15 cellular contexts compared by ENCODE assay signal in the genomic region with DNA sequence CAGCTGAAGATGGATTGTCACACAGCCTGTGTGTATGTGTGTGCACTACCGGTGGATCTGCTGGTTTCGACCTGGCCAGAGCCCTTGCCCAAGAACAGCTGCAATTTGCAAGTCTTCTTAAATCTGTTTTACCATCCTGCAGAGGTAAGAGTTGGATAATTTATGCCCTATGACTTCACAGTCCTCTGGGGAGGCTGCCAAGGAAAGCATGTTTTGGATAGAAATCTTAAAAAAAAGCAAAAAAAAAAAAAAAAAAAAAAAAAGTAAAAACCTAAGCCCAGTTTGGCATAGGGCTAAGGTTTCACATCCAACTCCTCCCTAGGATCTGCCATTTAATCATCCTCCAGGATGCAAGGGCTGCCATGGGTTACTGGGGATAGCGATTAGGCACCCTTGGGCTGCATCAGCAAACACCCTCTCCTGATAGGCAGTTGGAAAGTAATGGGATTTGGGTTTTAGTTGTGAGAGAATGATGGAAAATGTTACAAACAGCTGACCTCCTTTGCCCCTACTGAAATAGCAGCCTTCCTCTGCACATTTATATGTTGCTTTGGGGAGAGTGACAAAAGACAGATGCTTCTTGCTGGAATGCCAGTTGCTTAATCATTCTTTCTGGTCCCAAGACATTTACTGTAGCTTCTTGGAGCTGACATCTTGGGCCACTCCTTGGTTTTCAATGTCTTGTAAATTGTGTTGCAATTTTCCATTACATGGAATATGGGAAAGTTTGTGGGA. TPM values are rescaled to one million over a fixed set of nuclear protein-coding genes. Genes with fewer than 3 reads are reported as not detected.
DNase-seq lines count a peak whose midpoint lies in the region; ATAC-seq, FAIRE-seq and TF ChIP-seq lines count a peak whose summit lies in the region.
"Had no signal": no experiment of that assay in that cellular context is flagged by ENCODE, and none has a peak within 500 bp of the region (broad histone marks: within the 10 kb centered on the region; RNA-seq: fewer than 3 reads in every experiment).

No MANE protein-coding gene starts in this region.

- H3K9me2 ChIP-seq in hepatocyte (replicated peaks; ENCODE audit: insufficient read depth), result no peaks in the 10 kb centered on the region

- peak; percentile 4 for FAIRE-seq in GM19239 (lab: Jason Lieb, UNC)

- no peaks in the 10 kb centered on the region for H3K79me2 ChIP-seq in hepatocyte

- no peaks in the 10 kb centered on the region for H3K9me3 Mint-ChIP-seq in activated naive CD4-positive, alpha-beta T cell treated with anti-CD3 and anti-CD28 coated beads, Interleukin-2, amount 50 U/mL, for 72 hours
- H3K9me3 Mint-ChIP-seq: activated T-helper 1 cell treated with anti-CD3 and anti-CD28 coated beads, Interleukin-12 subunit alpha, Interleukin-12 subunit beta, Interleukin-2, Interleukin-4 antibody, amounts not matched to agents 30 ng/mL and 10 ng/mL and 1 ng/mL, durations not matched to agents 14 hours and 24 hours and 36 hours; natural killer cell had no signal

- TF ChIP-seq CTCF in hepatocyte (IDR thresholded peaks at IDR 0.05; ENCODE audit: poor library complexity), result no peak

- no peak overlapping the region for H2AFZ ChIP-seq in hepatocyte

- H3K4me1 ChIP-seq in hepatocyte (ENCODE audit: insufficient read depth), result peaks cover 16% of the 10 kb centered on the region

- H3K27ac ChIP-seq in hepatocyte, result peak overlapping the region; percentile 74
- H3K27ac ChIP-seq: foreskin keratinocyte had no signal

- peak overlapping the region; percentile 25 for H3K4me2 ChIP-seq in hepatocyte

- H3K27ac Mint-ChIP-seq in activated naive CD4-positive, alpha-beta T cell treated with anti-CD3 and anti-CD28 coated beads, Interleukin-2, amount 50 U/mL, for 72 hours, result no peak overlapping the region
- H3K27ac Mint-ChIP-seq: activated T-helper 1 cell treated with anti-CD3 and anti-CD28 coated beads, Interleukin-12 subunit alpha, Interleukin-12 subunit beta, Interleukin-2, Interleukin-4 antibody, amounts not matched to agents 30 ng/mL and 10 ng/mL and 1 ng/mL, durations not matched to agents 14 hours and 24 hours and 36 hours; natural killer cell had no signal

- H3K36me3 Mint-ChIP-seq in activated naive CD4-positive, alpha-beta T cell treated with anti-CD3 and anti-CD28 coated beads, Interleukin-2, amount 50 U/mL, for 72 hours, result no peaks in the 10 kb centered on the region
- H3K36me3 Mint-ChIP-seq: natural killer cell had no signal

- H3K36me3 ChIP-seq in hepatocyte (replicated peaks; ENCODE audit: insufficient read depth, low read depth), result no peaks in the 10 kb centered on the region

- no peaks in the 10 kb centered on the region for H3K27me3 ChIP-seq in hepatocyte
- H3K27me3 ChIP-seq: foreskin keratinocyte had no signal

- no peaks in the 10 kb centered on the region for H4K20me1 ChIP-seq in hepatocyte (ENCODE audit: insufficient read depth, poor library complexity, severe bottlenecking)

- no peaks in the 10 kb centered on the region for H3K9me3 ChIP-seq in hepatocyte (ENCODE audit: low read depth)

- 37% methylated on average over 3 of the region's 3 CpGs for WGBS in hepatocyte (ENCODE audit: low lambda C conversion rate, missing lambda C conversion rate)

- no peak for DNase-seq in GM19239 (ENCODE audit: insufficient read length, low spot score)
- DNase-seq in astrocyte of the hippocampus (ENCODE audit: low read depth, low spot score), result peak; percentile 85
- DNase-seq in hepatocyte (ENCODE audit: low spot score), result peak; percentile 74
- DNase-seq in smooth muscle cell of the brain vasculature (ENCODE audit: low read depth, low spot score), result peak; percentile 39
- DNase-seq in activated naive CD4-positive, alpha-beta T cell treated with anti-CD3 and anti-CD28 coated beads, Interleukin-2, amount 50 U/mL, for 72 hours (ENCODE audit: low spot score in 2 of 2), result no peak
- no peak for DNase-seq in CD1c-positive myeloid dendritic cell (ENCODE audit: extremely low spot score)
- no peak for DNase-seq in NCI-H524 (lab: John Stamatoyannopoulos, UW)
- DNase-seq: DMS153, foreskin keratinocyte, natural killer cell had no signal

- ATAC-seq in activated naive CD4-positive, alpha-beta T cell treated with anti-CD3 and anti-CD28 coated beads, Interleukin-2, amount 50 U/mL, for 72 hours, result no peak
- ATAC-seq in GM18511 (IDR thresholded peaks at IDR 0.05; ENCODE audit: unreplicated experiment), result no peak
- ATAC-seq: foreskin keratinocyte had no signal

- no peak overlapping the region for H3K4me3 ChIP-seq in hepatocyte

RNA-seq across cellular contexts. Expression of a gene that starts 35.3 kb away (rescaled TPM):
- total RNA-seq in hepatocyte, result not detected in 2 replicates
- polyA plus RNA-seq in hepatocyte, result not detected in 2 replicates
- total RNA-seq in activated naive CD4-positive, alpha-beta T cell treated with anti-CD3 and anti-CD28 coated beads, Interleukin-2, amount 50 U/mL, for 72 hours, result not detected
- total RNA-seq: activated T-helper 1 cell treated with anti-CD3 and anti-CD28 coated beads, Interleukin-12 subunit alpha, Interleukin-12 subunit beta, Interleukin-2, Interleukin-4 antibody, amounts not matched to agents 30 ng/mL and 10 ng/mL and 1 ng/mL, durations not matched to agents 14 hours and 24 hours and 36 hours; foreskin keratinocyte; HT1080; NCI-H460; T-helper 2 cell treated with Interferon-gamma antibody and Interleukin-4, amounts not matched to agents 100 ng/mL and 5 ng/mL, for 36 hours had no signal
- polyA plus RNA-seq: foreskin keratinocyte had no signal

Comparison
In these comparisons a context has a peak if more than half of its experiments do, and no peak if none do; other contexts are left out.
1. DNase-seq: peak in astrocyte of the hippocampus (single experiment), hepatocyte (single experiment) and smooth muscle cell of the brain vasculature (single experiment); none in GM19239 (single experiment), activated naive CD4-positive, alpha-beta T cell treated with anti-CD3 and anti-CD28 coated beads, Interleukin-2, amount 50 U/mL, for 72 hours (0 of 2), CD1c-positive myeloid dendritic cell (single experiment) and NCI-H524 (0 of 2).